Comparison of ENCODE assay signal across 1 cellular context in the genomic region with DNA sequence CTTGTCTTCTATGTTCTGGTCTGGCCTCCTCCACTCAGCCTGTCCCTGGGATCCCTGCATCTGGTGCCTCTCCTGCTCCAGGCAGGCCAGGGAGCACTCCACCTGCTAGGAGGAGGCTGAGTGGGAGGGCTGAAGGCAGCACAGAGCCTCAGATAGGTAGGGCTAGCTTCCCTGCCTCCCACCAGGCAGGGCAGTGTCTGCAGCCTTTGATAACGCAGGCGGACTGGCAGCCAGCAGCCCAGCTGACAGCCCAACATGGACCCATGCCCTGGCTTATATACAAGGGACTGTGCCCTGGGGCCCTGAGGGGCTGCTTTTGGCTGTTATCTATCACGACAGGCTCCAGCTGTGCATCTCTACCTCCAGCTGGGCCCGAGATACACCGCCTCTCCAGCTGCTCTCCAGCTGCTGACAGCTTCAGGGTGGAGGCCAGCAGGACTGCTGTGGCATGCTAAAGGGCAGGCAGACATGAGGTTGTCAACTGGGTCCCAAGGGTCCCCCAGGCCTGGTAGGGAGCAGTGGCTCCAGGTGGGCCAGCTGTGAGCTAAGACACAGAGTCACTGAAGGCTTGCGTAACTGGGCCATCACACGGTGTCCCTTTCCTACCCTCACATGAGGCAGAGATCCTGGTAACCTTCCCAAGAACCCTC.
TF ChIP-seq lines count a peak whose summit lies in the region.

No MANE protein-coding gene starts in this region.

TF ChIP-seq in SK-N-SH treated with all-trans-retinoic acid at 6 μM for 48 hours, 23 proteins besides CTCF, POLR2A, EP300 and RAD21 (continued from another document):
- no peak for TF ChIP-seq PATZ1 (CRISPR knock-in tag; IDR thresholded peaks at IDR 0.05; ENCODE audit: borderline replicate concordance)
- TF ChIP-seq ZFP30 (CRISPR knock-in tag; IDR thresholded peaks at IDR 0.05): no peak
- no peak for TF ChIP-seq ESRRG (CRISPR knock-in tag; IDR thresholded peaks at IDR 0.05)
TF ChIP-seq in SK-N-SH treated with all-trans-retinoic acid at 6 μM for 48 hours: peak in this region for 2.
